25 cellular contexts compared by ENCODE assay signal in the genomic region with DNA sequence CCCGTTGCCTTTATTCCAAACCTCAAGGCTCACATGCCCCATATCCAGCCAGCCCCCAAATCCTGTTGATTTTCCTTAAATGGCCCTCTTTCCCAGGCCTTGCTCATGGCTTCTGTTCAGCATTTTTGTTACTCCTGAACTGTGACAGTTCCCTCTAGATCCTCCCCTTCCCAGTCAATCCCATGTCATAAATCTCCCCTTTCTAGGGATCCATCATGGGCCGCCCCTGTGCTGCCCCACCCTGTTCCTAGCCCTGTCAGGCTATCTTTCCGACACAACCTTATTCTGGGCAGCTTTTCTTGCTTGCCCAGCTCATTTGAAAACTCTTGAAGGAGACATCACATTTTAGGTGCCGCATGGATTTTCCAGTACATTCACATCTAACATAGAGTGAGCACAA.
"Had no signal": no experiment of that assay in that cellular context is flagged by ENCODE, and none has a peak within 500 bp of the region (broad histone marks: within the 10 kb centered on the region; RNA-seq: fewer than 3 reads in every experiment).

No MANE protein-coding gene starts in this region.

- H2AFZ ChIP-seq: neural progenitor cell, parathyroid adenoma had no signal

- DNase-seq: effector CD8-positive, alpha-beta T cell; endodermal cell; foreskin fibroblast; gastrocnemius medialis; head of caudate nucleus; mesenchymal stem cell; mucosa of descending colon; naive B cell; small intestine; stimulated activated CD4-positive, alpha-beta T cell treated with anti-CD3 and anti-CD28 coated beads, Interleukin-15, amount 100 ng/mL, for 24 hours; stimulated activated CD4-positive, alpha-beta T cell treated with anti-CD3 and anti-CD28 coated beads, Interleukin-2, amount 100 ng/mL, for 48 hours; stimulated activated naive CD4-positive, alpha-beta T cell; stimulated activated naive CD8-positive, alpha-beta T cell treated with anti-CD3 and anti-CD28 coated beads, Interleukin-15, amount 100 ng/mL, for 72 hours; trophoblast cell had no signal

- H3K36me3 Mint-ChIP-seq: mesothelial cell of epicardium; naive B cell; natural killer cell treated with Interleukin-12 subunit alpha and Interleukin-12 subunit beta and Interleukin-15 and Interleukin-18, amount 100 ng/mL, for 72 hours; neural progenitor cell had no signal

- H3K27ac Mint-ChIP-seq: dendritic cell treated with granulocyte-macrophage colony-stimulating factor and Interleukin-4, amounts not matched to agents 40 ng/mL and 50 ng/mL, for 4 days; endodermal cell; mesothelial cell of epicardium; natural killer cell treated with Interleukin-12 subunit alpha and Interleukin-12 subunit beta and Interleukin-15 and Interleukin-18, amount 100 ng/mL, for 72 hours; neural progenitor cell; progenitor cell of endocrine pancreas; stimulated activated naive CD8-positive, alpha-beta T cell treated with anti-CD3 and anti-CD28 coated beads, Interleukin-15, amount 100 ng/mL, for 72 hours had no signal

- H3K9me3 Mint-ChIP-seq: dendritic cell treated with granulocyte-macrophage colony-stimulating factor and Interleukin-4, amounts not matched to agents 40 ng/mL and 50 ng/mL, for 4 days; endodermal cell; mesothelial cell of epicardium; natural killer cell treated with Interleukin-12 subunit alpha and Interleukin-12 subunit beta and Interleukin-15 and Interleukin-18, amount 100 ng/mL, for 72 hours; neural progenitor cell; stimulated activated naive CD8-positive, alpha-beta T cell treated with anti-CD3 and anti-CD28 coated beads, Interleukin-15, amount 100 ng/mL, for 72 hours had no signal

- ATAC-seq: gastrocnemius medialis; left lobe of liver; mucosa of descending colon; natural killer cell treated with Interleukin-12 subunit alpha and Interleukin-12 subunit beta and Interleukin-15 and Interleukin-18, amount 100 ng/mL, for 72 hours; right lobe of liver; stimulated activated naive CD8-positive, alpha-beta T cell treated with anti-CD3 and anti-CD28 coated beads, Interleukin-15, amount 100 ng/mL, for 72 hours had no signal

- H3K4me3 Mint-ChIP-seq: dendritic cell treated with granulocyte-macrophage colony-stimulating factor and Interleukin-4, amounts not matched to agents 40 ng/mL and 50 ng/mL, for 4 days; endodermal cell; mesothelial cell of epicardium; natural killer cell treated with Interleukin-12 subunit alpha and Interleukin-12 subunit beta and Interleukin-15 and Interleukin-18, amount 100 ng/mL, for 72 hours; neural progenitor cell; stimulated activated naive CD8-positive, alpha-beta T cell treated with anti-CD3 and anti-CD28 coated beads, Interleukin-15, amount 100 ng/mL, for 72 hours had no signal

- H3K4me3 ChIP-seq: gastrocnemius medialis, lung, mucosa of descending colon, neural progenitor cell, right lobe of liver, suprapubic skin had no signal

- H3K4me2 ChIP-seq: neural progenitor cell had no signal

- H3K36me3 ChIP-seq: gastrocnemius medialis, neural progenitor cell, right lobe of liver, suprapubic skin had no signal

- H3K4me1 ChIP-seq: gastrocnemius medialis, parathyroid adenoma, right lobe of liver, suprapubic skin had no signal

- H3K79me2 ChIP-seq: parathyroid adenoma had no signal

- H3K27me3 ChIP-seq: gastrocnemius medialis, neural progenitor cell, right lobe of liver had no signal

- H3K9me3 ChIP-seq: gastrocnemius medialis, mucosa of descending colon, right lobe of liver, suprapubic skin had no signal

- H3K9ac ChIP-seq: neural progenitor cell, parathyroid adenoma had no signal

- H3K27ac ChIP-seq: epithelial cell of prostate, gastrocnemius medialis, neural progenitor cell, parathyroid adenoma, right lobe of liver, suprapubic skin had no signal
